1 cellular context compared by ENCODE assay signal in the genomic region with DNA sequence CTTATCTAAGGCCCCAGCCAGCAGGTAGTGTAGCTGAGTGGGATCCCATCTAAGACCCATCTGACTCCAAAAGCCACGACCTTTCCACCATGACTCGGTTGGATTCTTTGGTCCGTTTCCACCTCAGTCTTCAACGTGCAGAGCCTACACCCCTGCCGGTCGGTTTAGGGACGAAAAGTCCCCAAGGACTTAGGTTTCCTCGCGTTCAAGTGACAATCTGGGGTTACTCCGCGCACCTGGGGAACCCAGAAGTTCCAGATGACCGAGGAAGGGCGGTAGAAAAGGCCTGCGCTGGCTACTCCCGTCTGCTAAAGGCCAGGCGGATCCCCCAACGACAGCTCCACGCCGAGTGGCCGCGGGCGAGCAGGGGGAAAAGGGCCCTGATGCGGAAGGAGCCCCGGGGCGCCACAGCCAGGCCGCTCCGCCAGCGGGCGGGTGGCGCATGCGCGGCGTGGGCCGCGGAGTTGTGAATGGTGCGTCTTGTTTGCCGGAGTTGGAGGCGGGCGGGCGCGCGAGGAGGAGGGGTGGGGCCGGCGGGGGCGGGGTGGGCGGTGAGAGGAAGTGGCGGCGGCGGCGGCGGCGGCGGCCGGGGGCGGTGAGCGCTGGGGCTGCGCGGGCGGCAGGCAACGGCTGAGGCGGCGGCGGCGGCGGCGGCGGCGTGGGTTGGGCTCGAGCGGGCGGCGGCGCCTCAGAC.
TF ChIP-seq lines count a peak whose summit lies in the region.

A gene (plus strand): TSS at position 595 of the 694 bp plus-strand sequence. CDS start 259 bp downstream, outside the sequence.

TF ChIP-seq in HepG2, 621 proteins besides CTCF, POLR2A, EP300 and RAD21 (continued from another document and continues in another):
- TF ChIP-seq, protein P1, sequence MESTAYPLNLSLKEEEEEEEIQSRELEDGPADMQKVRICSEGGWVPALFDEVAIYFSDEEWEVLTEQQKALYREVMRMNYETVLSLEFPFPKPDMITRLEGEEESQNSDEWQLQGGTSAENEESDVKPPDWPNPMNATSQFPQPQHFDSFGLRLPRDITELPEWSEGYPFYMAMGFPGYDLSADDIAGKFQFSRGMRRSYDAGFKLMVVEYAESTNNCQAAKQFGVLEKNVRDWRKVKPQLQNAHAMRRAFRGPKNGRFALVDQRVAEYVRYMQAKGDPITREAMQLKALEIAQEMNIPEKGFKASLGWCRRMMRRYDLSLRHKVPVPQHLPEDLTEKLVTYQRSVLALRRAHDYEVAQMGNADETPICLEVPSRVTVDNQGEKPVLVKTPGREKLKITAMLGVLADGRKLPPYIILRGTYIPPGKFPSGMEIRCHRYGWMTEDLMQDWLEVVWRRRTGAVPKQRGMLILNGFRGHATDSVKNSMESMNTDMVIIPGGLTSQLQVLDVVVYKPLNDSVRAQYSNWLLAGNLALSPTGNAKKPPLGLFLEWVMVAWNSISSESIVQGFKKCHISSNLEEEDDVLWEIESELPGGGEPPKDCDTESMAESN (CRISPR knock-in tag; conservative IDR thresholded peaks at IDR 0.05), result 0 out of 2 replicates have a peak, but pooled peaks have one; percentile 67
- TF ChIP-seq CHD4 (IDR thresholded peaks at IDR 0.05; ENCODE audit: borderline replicate concordance, low read length), result no peak
- TF ChIP-seq ZFP36 (IDR thresholded peaks at IDR 0.05; ENCODE audit: borderline replicate concordance, low read depth, low read length, partially characterized antibody), result no peak
- TF ChIP-seq ZSCAN31 (CRISPR knock-in tag; IDR thresholded peaks at IDR 0.05; ENCODE audit: low read depth), result peak; percentile 90
- TF ChIP-seq SRSF1 (optimal IDR thresholded peaks at IDR 0.05; ENCODE audit: low read depth, low read length), result peak; percentile 73
- TF ChIP-seq, protein P2, sequence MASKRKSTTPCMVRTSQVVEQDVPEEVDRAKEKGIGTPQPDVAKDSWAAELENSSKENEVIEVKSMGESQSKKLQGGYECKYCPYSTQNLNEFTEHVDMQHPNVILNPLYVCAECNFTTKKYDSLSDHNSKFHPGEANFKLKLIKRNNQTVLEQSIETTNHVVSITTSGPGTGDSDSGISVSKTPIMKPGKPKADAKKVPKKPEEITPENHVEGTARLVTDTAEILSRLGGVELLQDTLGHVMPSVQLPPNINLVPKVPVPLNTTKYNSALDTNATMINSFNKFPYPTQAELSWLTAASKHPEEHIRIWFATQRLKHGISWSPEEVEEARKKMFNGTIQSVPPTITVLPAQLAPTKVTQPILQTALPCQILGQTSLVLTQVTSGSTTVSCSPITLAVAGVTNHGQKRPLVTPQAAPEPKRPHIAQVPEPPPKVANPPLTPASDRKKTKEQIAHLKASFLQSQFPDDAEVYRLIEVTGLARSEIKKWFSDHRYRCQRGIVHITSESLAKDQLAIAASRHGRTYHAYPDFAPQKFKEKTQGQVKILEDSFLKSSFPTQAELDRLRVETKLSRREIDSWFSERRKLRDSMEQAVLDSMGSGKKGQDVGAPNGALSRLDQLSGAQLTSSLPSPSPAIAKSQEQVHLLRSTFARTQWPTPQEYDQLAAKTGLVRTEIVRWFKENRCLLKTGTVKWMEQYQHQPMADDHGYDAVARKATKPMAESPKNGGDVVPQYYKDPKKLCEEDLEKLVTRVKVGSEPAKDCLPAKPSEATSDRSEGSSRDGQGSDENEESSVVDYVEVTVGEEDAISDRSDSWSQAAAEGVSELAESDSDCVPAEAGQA (IDR thresholded peaks at IDR 0.05; ENCODE audit: low read depth), result peak; percentile 69; the same call in 1 of the 2 replicates
- TF ChIP-seq, protein P2 (CRISPR knock-in tag; IDR thresholded peaks at IDR 0.05; ENCODE audit: borderline replicate concordance), result peak; percentile 63; the same call in 1 of the 2 replicates
- peak; percentile 86; the same call in 1 of the 2 replicates for TF ChIP-seq ZFYVE20 (CRISPR knock-in tag; IDR thresholded peaks at IDR 0.05; ENCODE audit: borderline replicate concordance, low read depth)
- no peak for TF ChIP-seq ZFP62 (CRISPR knock-in tag; IDR thresholded peaks at IDR 0.05)
- TF ChIP-seq, protein P3, sequence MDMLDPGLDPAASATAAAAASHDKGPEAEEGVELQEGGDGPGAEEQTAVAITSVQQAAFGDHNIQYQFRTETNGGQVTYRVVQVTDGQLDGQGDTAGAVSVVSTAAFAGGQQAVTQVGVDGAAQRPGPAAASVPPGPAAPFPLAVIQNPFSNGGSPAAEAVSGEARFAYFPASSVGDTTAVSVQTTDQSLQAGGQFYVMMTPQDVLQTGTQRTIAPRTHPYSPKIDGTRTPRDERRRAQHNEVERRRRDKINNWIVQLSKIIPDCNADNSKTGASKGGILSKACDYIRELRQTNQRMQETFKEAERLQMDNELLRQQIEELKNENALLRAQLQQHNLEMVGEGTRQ (IDR thresholded peaks at IDR 0.05; ENCODE audit: low read depth, low read length), result no peak
- TF ChIP-seq, protein P3 (CRISPR knock-in tag; IDR thresholded peaks at IDR 0.05; ENCODE audit: borderline replicate concordance), result no peak; the same call in 1 of the 2 replicates
- TF ChIP-seq ZFP36L2 (CRISPR knock-in tag; IDR thresholded peaks at IDR 0.05), result no peak
- TF ChIP-seq NFKBIZ (CRISPR knock-in tag; IDR thresholded peaks at IDR 0.05), result peak; percentile 39; the same call in 1 of the 2 replicates
- TF ChIP-seq ZNF776 (CRISPR knock-in tag; IDR thresholded peaks at IDR 0.05), result peak; percentile 65; the same call in 1 of the 2 replicates
- no peak; the same call in 1 of the 2 replicates for TF ChIP-seq ELF4 (CRISPR knock-in tag; IDR thresholded peaks at IDR 0.05; ENCODE audit: borderline replicate concordance)
- peak; percentile 89 for TF ChIP-seq ZBTB20 (CRISPR knock-in tag; IDR thresholded peaks at IDR 0.05; ENCODE audit: borderline replicate concordance, low read depth)
- TF ChIP-seq IKZF1 (IDR thresholded peaks at IDR 0.05), result no peak
- TF ChIP-seq, protein P4, sequence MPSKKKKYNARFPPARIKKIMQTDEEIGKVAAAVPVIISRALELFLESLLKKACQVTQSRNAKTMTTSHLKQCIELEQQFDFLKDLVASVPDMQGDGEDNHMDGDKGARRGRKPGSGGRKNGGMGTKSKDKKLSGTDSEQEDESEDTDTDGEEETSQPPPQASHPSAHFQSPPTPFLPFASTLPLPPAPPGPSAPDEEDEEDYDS (CRISPR knock-in tag; IDR thresholded peaks at IDR 0.05), result peak; percentile 93
- TF ChIP-seq JDP2 (CRISPR knock-in tag; IDR thresholded peaks at IDR 0.05; ENCODE audit: borderline replicate concordance), result no peak
- peak; percentile 83 for TF ChIP-seq ELF3 (CRISPR knock-in tag; IDR thresholded peaks at IDR 0.05)
- TF ChIP-seq ZNF143 (CRISPR knock-in tag; IDR thresholded peaks at IDR 0.05), result 0 out of 2 replicates have a peak, but pooled peaks have one; percentile 39
- TF ChIP-seq MTF2 (CRISPR knock-in tag; IDR thresholded peaks at IDR 0.05; ENCODE audit: borderline replicate concordance), result no peak
- peak; percentile 65 for TF ChIP-seq RBM39 (IDR thresholded peaks at IDR 0.05; ENCODE audit: low read depth, low read length, poor library complexity, severe bottlenecking)
- peak; percentile 36; the same call in 1 of the 2 replicates for TF ChIP-seq ZNF343 (CRISPR knock-in tag; IDR thresholded peaks at IDR 0.05)
- no peak for TF ChIP-seq HMGA1 (CRISPR knock-in tag; conservative IDR thresholded peaks at IDR 0.05)
- TF ChIP-seq, protein P5, sequence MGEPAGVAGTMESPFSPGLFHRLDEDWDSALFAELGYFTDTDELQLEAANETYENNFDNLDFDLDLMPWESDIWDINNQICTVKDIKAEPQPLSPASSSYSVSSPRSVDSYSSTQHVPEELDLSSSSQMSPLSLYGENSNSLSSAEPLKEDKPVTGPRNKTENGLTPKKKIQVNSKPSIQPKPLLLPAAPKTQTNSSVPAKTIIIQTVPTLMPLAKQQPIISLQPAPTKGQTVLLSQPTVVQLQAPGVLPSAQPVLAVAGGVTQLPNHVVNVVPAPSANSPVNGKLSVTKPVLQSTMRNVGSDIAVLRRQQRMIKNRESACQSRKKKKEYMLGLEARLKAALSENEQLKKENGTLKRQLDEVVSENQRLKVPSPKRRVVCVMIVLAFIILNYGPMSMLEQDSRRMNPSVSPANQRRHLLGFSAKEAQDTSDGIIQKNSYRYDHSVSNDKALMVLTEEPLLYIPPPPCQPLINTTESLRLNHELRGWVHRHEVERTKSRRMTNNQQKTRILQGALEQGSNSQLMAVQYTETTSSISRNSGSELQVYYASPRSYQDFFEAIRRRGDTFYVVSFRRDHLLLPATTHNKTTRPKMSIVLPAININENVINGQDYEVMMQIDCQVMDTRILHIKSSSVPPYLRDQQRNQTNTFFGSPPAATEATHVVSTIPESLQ (CRISPR knock-in tag; conservative IDR thresholded peaks at IDR 0.05), result no peak
- TF ChIP-seq, protein P6, sequence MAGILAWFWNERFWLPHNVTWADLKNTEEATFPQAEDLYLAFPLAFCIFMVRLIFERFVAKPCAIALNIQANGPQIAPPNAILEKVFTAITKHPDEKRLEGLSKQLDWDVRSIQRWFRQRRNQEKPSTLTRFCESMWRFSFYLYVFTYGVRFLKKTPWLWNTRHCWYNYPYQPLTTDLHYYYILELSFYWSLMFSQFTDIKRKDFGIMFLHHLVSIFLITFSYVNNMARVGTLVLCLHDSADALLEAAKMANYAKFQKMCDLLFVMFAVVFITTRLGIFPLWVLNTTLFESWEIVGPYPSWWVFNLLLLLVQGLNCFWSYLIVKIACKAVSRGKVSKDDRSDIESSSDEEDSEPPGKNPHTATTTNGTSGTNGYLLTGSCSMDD (CRISPR knock-in tag; IDR thresholded peaks at IDR 0.05), result no peak
- TF ChIP-seq SMAD9 (CRISPR knock-in tag; IDR thresholded peaks at IDR 0.05), result 0 out of 2 replicates have a peak, but pooled peaks have one; percentile 77
- TF ChIP-seq, protein P7, sequence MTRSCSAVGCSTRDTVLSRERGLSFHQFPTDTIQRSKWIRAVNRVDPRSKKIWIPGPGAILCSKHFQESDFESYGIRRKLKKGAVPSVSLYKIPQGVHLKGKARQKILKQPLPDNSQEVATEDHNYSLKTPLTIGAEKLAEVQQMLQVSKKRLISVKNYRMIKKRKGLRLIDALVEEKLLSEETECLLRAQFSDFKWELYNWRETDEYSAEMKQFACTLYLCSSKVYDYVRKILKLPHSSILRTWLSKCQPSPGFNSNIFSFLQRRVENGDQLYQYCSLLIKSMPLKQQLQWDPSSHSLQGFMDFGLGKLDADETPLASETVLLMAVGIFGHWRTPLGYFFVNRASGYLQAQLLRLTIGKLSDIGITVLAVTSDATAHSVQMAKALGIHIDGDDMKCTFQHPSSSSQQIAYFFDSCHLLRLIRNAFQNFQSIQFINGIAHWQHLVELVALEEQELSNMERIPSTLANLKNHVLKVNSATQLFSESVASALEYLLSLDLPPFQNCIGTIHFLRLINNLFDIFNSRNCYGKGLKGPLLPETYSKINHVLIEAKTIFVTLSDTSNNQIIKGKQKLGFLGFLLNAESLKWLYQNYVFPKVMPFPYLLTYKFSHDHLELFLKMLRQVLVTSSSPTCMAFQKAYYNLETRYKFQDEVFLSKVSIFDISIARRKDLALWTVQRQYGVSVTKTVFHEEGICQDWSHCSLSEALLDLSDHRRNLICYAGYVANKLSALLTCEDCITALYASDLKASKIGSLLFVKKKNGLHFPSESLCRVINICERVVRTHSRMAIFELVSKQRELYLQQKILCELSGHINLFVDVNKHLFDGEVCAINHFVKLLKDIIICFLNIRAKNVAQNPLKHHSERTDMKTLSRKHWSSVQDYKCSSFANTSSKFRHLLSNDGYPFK (CRISPR knock-in tag; IDR thresholded peaks at IDR 0.05; ENCODE audit: borderline replicate concordance), result peak; percentile 78; the same call in 1 of the 2 replicates
- peak; percentile 67; the same call in 1 of the 2 replicates for TF ChIP-seq ZBTB7A (CRISPR knock-in tag; IDR thresholded peaks at IDR 0.05)
- TF ChIP-seq ZNF30 (CRISPR knock-in tag; IDR thresholded peaks at IDR 0.05), result no peak
- TF ChIP-seq ZNF224 (CRISPR knock-in tag; IDR thresholded peaks at IDR 0.05), result no peak
- no peak for TF ChIP-seq KDM4B (CRISPR knock-in tag; IDR thresholded peaks at IDR 0.05)
- peak; percentile 46; the same call in 1 of the 2 replicates for TF ChIP-seq FOXJ3 (CRISPR knock-in tag; IDR thresholded peaks at IDR 0.05; ENCODE audit: borderline replicate concordance)
- peak; percentile 61; the same call in 1 of the 2 replicates for TF ChIP-seq ZNF296 (CRISPR knock-in tag; conservative IDR thresholded peaks at IDR 0.05)
